24 cellular contexts compared by ENCODE assay signal in the genomic region with DNA sequence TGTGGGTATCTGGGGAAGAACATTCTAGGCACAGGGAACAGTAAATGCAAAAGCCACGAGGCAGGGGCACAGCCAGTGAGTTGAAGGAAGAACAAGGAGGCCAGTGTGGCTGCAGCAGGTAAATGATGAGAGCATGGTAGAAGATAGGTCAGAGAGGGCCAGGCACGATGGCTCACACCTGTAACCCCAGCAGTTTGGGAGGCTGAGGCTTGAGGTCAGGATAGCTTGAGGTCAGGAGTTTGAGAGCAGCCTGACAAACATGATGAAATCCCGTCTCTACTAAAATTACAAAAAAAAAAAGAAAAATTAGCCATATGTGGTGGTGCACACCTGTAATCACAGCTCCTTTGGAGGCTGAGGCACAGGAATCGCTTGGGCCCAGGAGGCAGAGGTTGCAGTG.
DNase-seq lines count a peak whose midpoint lies in the region; ATAC-seq and TF ChIP-seq lines count a peak whose summit lies in the region.
"Had no signal": no experiment of that assay in that cellular context is flagged by ENCODE, and none has a peak within 500 bp of the region (broad histone marks: within the 10 kb centered on the region; RNA-seq: fewer than 3 reads in every experiment).

No MANE protein-coding gene starts in this region.

- no peak overlapping the region for H3K4ac ChIP-seq in H9 (ENCODE audit: low read depth, low read length)

- TF ChIP-seq CTCF in H9 (conservative IDR thresholded peaks at IDR 0.05): no peak
- no peak for TF ChIP-seq CTCF in esophagus muscularis mucosa (IDR thresholded peaks at IDR 0.05)
- no peak for TF ChIP-seq CTCF in type B pancreatic cell (conservative IDR thresholded peaks at IDR 0.05)
- TF ChIP-seq CTCF in natural killer cell (IDR thresholded peaks at IDR 0.05): no peak

- H2AK5ac ChIP-seq in H9 (ENCODE audit: insufficient read length, low read length): no peak overlapping the region

- H3K27ac ChIP-seq in H9 (ENCODE audit: insufficient read length, low read depth, low read length) (no peak overlapping the region), esophagus muscularis mucosa (replicated peaks in 1 of 4) (no peak overlapping the region)
- H3K27ac ChIP-seq: A549; BLaER1 treated with 17β-estradiol and CSF1 and Interleukin-3, amounts not matched to agents 10 nM and 100 nM had no signal

- H3K18ac ChIP-seq in H9 (ENCODE audit: insufficient read length, low read depth, low read length): no peak overlapping the region

- H3K27ac Mint-ChIP-seq in H9 (no peak overlapping the region), type B pancreatic cell (no peak overlapping the region), natural killer cell (no peak overlapping the region)
- H3K27ac Mint-ChIP-seq: CD14-positive monocyte; CD4-positive, alpha-beta T cell; CD8-positive, alpha-beta memory T cell had no signal

- no peak for TF ChIP-seq EP300 in esophagus muscularis mucosa (IDR thresholded peaks at IDR 0.05)

- H3K27me3 Mint-ChIP-seq in H9 (ENCODE audit: low read depth) (peaks cover 2% of the 10 kb centered on the region), type B pancreatic cell (peaks cover 1% of the 10 kb centered on the region), natural killer cell (ENCODE audit: low read depth in 2 of 2) (peaks cover 16 to 23% of the 10 kb centered on the region in 2 donors)

- H2BK20ac ChIP-seq in H9 (ENCODE audit: low read depth, low read length, poor library complexity, severe bottlenecking): no peak overlapping the region

- no peak overlapping the region for H3K4me3 Mint-ChIP-seq in H9
- H3K4me3 Mint-ChIP-seq in type B pancreatic cell: no peak overlapping the region
- H3K4me3 Mint-ChIP-seq in natural killer cell: no peak overlapping the region
- H3K4me3 Mint-ChIP-seq: CD14-positive monocyte; CD4-positive, alpha-beta T cell; CD8-positive, alpha-beta memory T cell had no signal

- H4K5ac ChIP-seq in H9 (ENCODE audit: insufficient read length, low read depth, low read length): no peak overlapping the region

- no peaks in the 10 kb centered on the region for H3K79me1 ChIP-seq in H9 (ENCODE audit: insufficient read depth, low read depth, low read length, poor library complexity, severe bottlenecking)

- H3K27me3 ChIP-seq in H9 (ENCODE audit: insufficient read depth, low read length) (no peaks in the 10 kb centered on the region), esophagus muscularis mucosa (no peaks in the 10 kb centered on the region)
- H3K27me3 ChIP-seq: BLaER1 treated with 17β-estradiol and CSF1 and Interleukin-3, amounts not matched to agents 10 nM and 100 nM had no signal

- H3K9ac ChIP-seq in H9 (ENCODE audit: extremely low read depth, insufficient read length, low read length): no peak overlapping the region
- H3K9ac ChIP-seq: BLaER1 treated with 17β-estradiol and CSF1 and Interleukin-3, amounts not matched to agents 10 nM and 100 nM had no signal

- no peak overlapping the region for H2AFZ ChIP-seq in H9 (ENCODE audit: low read length)

- no peak overlapping the region for H3T11ph ChIP-seq in H9 (ENCODE audit: low read length)

- no peak overlapping the region for H2BK120ac ChIP-seq in H9 (ENCODE audit: low read depth, low read length, poor library complexity, severe bottlenecking)

- no peak overlapping the region for H4K8ac ChIP-seq in H9 (replicated peaks; ENCODE audit: insufficient read length, low read depth, low read length)

- no peaks in the 10 kb centered on the region for H4K20me1 ChIP-seq in H9 (ENCODE audit: control insufficient read depth, insufficient read depth, insufficient read length)
- H4K20me1 ChIP-seq: BLaER1 treated with 17β-estradiol and CSF1 and Interleukin-3, amounts not matched to agents 10 nM and 100 nM had no signal

- no peak overlapping the region for H4K91ac ChIP-seq in H9 (ENCODE audit: insufficient read length, low read depth, low read length)

- no peak overlapping the region for H3K56ac ChIP-seq in H9 (ENCODE audit: insufficient read length, low read depth, low read length)

- peak; percentile 14 for DNase-seq in H9
- DNase-seq in ecto neural progenitor cell (ENCODE audit: low spot score): peak; percentile 10
- peak; percentile 47 for DNase-seq in esophagus muscularis mucosa (ENCODE audit: extremely low spot score)
- DNase-seq in type B pancreatic cell (ENCODE audit: extremely low spot score, unreplicated experiment): peak; percentile 22
- no peak for DNase-seq in natural killer cell
- DNase-seq in SKM-1 treated with dmso at 0.1 percent for 144 hours (lab: John Stamatoyannopoulos, UW; ENCODE audit: unreplicated experiment): no peak
- DNase-seq in Right ventricle myocardium superior: no peak
- DNase-seq: 8988T; ACHN; AML-193; BE2C; Calu3; CD4-positive, alpha-beta T cell; CD8-positive, alpha-beta memory T cell; COR-L47; DMS53; DMS79 treated with DMSO at 0.1 percent for 48 hours; GF-D8; GOT3; H7 had no signal

- no peak overlapping the region; the same call in 1 of the 2 replicates for H3K14ac ChIP-seq in H9 (ENCODE audit: insufficient read depth, low read length)

- no peaks in the 10 kb centered on the region for H3K36me3 ChIP-seq in esophagus muscularis mucosa
- H3K36me3 ChIP-seq: BE2C; BLaER1 treated with 17β-estradiol and CSF1 and Interleukin-3, amounts not matched to agents 10 nM and 100 nM had no signal

- no peaks in the 10 kb centered on the region for H3K79me2 ChIP-seq in H9 (ENCODE audit: insufficient read depth, low read length)

- no peaks in the 10 kb centered on the region for H3K9me3 ChIP-seq in H9 (ENCODE audit: control insufficient read depth, low read depth, low read length)
- no peaks in the 10 kb centered on the region for H3K9me3 ChIP-seq in esophagus muscularis mucosa
- H3K9me3 ChIP-seq: A549; BE2C; BLaER1 treated with 17β-estradiol and CSF1 and Interleukin-3, amounts not matched to agents 10 nM and 100 nM had no signal

- no peak overlapping the region for H2BK15ac ChIP-seq in H9 (ENCODE audit: low read depth, low read length)

- H3K4me1 Mint-ChIP-seq in H9 (no peaks in the 10 kb centered on the region), type B pancreatic cell (ENCODE audit: unreplicated experiment) (peaks cover 9% of the 10 kb centered on the region), natural killer cell (no peaks in the 10 kb centered on the region)
- H3K4me1 Mint-ChIP-seq: CD14-positive monocyte; CD8-positive, alpha-beta memory T cell had no signal

- H3K36me3 Mint-ChIP-seq in H9 (ENCODE audit: insufficient read depth in 1 of 3, low read depth in 3 of 3) (no peaks in the 10 kb centered on the region), type B pancreatic cell (no peaks in the 10 kb centered on the region), natural killer cell (no peaks in the 10 kb centered on the region)
- H3K36me3 Mint-ChIP-seq: CD14-positive monocyte; CD8-positive, alpha-beta memory T cell had no signal

- H3K23me2 ChIP-seq in H9 (ENCODE audit: insufficient read length, low read depth, low read length, poor library complexity, severe bottlenecking): no peaks in the 10 kb centered on the region

- ATAC-seq in natural killer cell (no peak), Right ventricle myocardium superior (ENCODE audit: poor library complexity) (no peak)
- ATAC-seq: A549, HCT116 had no signal

- TF ChIP-seq POLR2A in esophagus muscularis mucosa (IDR thresholded peaks at IDR 0.05; ENCODE audit: low read depth): no peak

- no peak overlapping the region for H3K4me2 ChIP-seq in H9 (ENCODE audit: insufficient read depth, insufficient read length, low read length)
- H3K4me2 ChIP-seq: A549; BLaER1 treated with 17β-estradiol and CSF1 and Interleukin-3, amounts not matched to agents 10 nM and 100 nM had no signal

- H3K4me3 ChIP-seq in esophagus muscularis mucosa: no peak overlapping the region
- H3K4me3 ChIP-seq: A549; BLaER1 treated with 17β-estradiol and CSF1 and Interleukin-3, amounts not matched to agents 10 nM and 100 nM had no signal

- H3K9me3 Mint-ChIP-seq in H9 (no peaks in the 10 kb centered on the region), type B pancreatic cell (no peaks in the 10 kb centered on the region), natural killer cell (no peaks in the 10 kb centered on the region)
- H3K9me3 Mint-ChIP-seq: CD14-positive monocyte; CD4-positive, alpha-beta T cell; CD8-positive, alpha-beta memory T cell had no signal

- no peaks in the 10 kb centered on the region for H3K4me1 ChIP-seq in H9 (ENCODE audit: insufficient read depth, low read length)
- no peaks in the 10 kb centered on the region for H3K4me1 ChIP-seq in esophagus muscularis mucosa
- H3K4me1 ChIP-seq: A549; BE2C; BLaER1 treated with 17β-estradiol and CSF1 and Interleukin-3, amounts not matched to agents 10 nM and 100 nM had no signal

- no peak overlapping the region for H2BK5ac ChIP-seq in H9 (ENCODE audit: insufficient read length, low read length)

- H3K23ac ChIP-seq in H9 (ENCODE audit: insufficient read length, low read depth, low read length): no peak overlapping the region

- intact Hi-C loops in esophagus muscularis mucosa (cut with DNase I): no loop called here
- intact Hi-C loops in natural killer cell (cut with micrococcal nuclease): no loop called here
- intact Hi-C loops in Right ventricle myocardium superior (cut with DNase I): no loop called here

- no CpG with 5 or more reads among the region's 4 CpGs for WGBS in H9 (ENCODE audit: extremely low coverage, insufficient read length, low lambda C conversion rate)
- WGBS in esophagus muscularis mucosa: 82% methylated on average over 4 of the region's 4 CpGs

- no peak overlapping the region for H2BK12ac ChIP-seq in H9 (ENCODE audit: insufficient read length, low read depth, low read length)

Comparison
In these comparisons a context has a peak if more than half of its experiments do, and no peak if none do; other contexts are left out.
1. DNase-seq: peak in H9 (single experiment), ecto neural progenitor cell (single experiment), esophagus muscularis mucosa (single experiment) and type B pancreatic cell (single experiment); none in natural killer cell (single experiment), SKM-1 treated with dmso at 0.1 percent for 144 hours (single experiment) and Right ventricle myocardium superior (single experiment).